Comparison of ENCODE assay signal across 8 cellular contexts in the genomic region with DNA sequence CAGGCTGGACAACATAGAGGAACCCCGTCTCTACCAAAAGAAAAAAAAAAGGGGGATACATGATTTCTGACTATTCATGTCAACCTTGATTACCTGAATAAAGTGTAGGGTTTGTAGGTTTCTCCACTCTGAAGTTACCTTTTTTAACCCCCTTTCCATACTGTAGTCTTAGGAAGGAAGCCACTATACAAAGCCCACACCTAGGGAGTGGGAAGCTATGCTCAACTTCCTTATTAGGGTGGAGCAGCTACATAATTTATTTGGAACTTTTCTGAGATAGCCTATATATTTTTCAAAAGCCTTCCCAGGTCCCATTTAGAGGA. TPM values are rescaled to one million over a fixed set of nuclear protein-coding genes. Genes with fewer than 3 reads are reported as not detected.
DNase-seq lines count a peak whose midpoint lies in the region; ATAC-seq and TF ChIP-seq lines count a peak whose summit lies in the region.

No MANE protein-coding gene starts in this region.

- H4K8ac ChIP-seq in mesendoderm (ENCODE audit: low read depth, low read length): peak overlapping the region; percentile 86

- peaks cover 6% of the 10 kb centered on the region for H3K79me1 ChIP-seq in mesendoderm (ENCODE audit: low read length)

- peak overlapping the region; percentile 96 for H3K56ac ChIP-seq in mesendoderm (ENCODE audit: low read length)

- H3K36me3 ChIP-seq in breast epithelium: no peaks in the 10 kb centered on the region
- no peaks in the 10 kb centered on the region for H3K36me3 ChIP-seq in mesendoderm (ENCODE audit: control insufficient read depth, insufficient read depth, low read length)
- no peaks in the 10 kb centered on the region for H3K36me3 ChIP-seq in vagina

- H3K4me1 ChIP-seq in breast epithelium: peaks cover 0 to 12% of the 10 kb centered on the region in 2 donors
- H3K4me1 ChIP-seq in mesendoderm (ENCODE audit: control insufficient read depth, low read depth, low read length): no peaks in the 10 kb centered on the region
- peaks cover 40% of the 10 kb centered on the region for H3K4me1 ChIP-seq in vagina

- H2BK120ac ChIP-seq in mesendoderm (ENCODE audit: low read depth, low read length): no peak overlapping the region

- intact Hi-C loops in Right ventricle myocardium superior (cut with DNase I) (no loop called here), Right ventricle myocardium inferior (cut with DNase I) (no loop called here), breast epithelium (cut with DNase I; ENCODE audit: low total_unique reads) (no loop called here), vagina (cut with DNase I) (loop anchor here (5.0 kb wide), 1 partner anchor 57 kb away; no protein-coding TSS in a partner anchor)

- H3K18ac ChIP-seq in mesendoderm (ENCODE audit: low read length): peak overlapping the region; percentile 40

- H3K4me3 ChIP-seq in breast epithelium (peak overlapping the region; percentile 88 to 100 (median 95)), mesendoderm (ENCODE audit: low read length) (peak overlapping the region; percentile 91), vagina (peak overlapping the region; percentile 86 to 90)

- TF ChIP-seq POLR2A in breast epithelium (IDR thresholded peaks at IDR 0.05) (no peak), vagina (IDR thresholded peaks at IDR 0.05) (no peak)

- WGBS in mesendoderm (ENCODE audit: extremely low coverage, insufficient coverage, low lambda C conversion rate): no CpG with 5 or more reads among the region's 1 CpG

- H3K79me2 ChIP-seq in mesendoderm (ENCODE audit: control insufficient read depth, insufficient read depth, low read length): peaks cover 16% of the 10 kb centered on the region

- peak overlapping the region; percentile 48 for H3K4ac ChIP-seq in mesendoderm (ENCODE audit: low read depth, low read length)

- H2AK5ac ChIP-seq in mesendoderm (ENCODE audit: low read length): no peak overlapping the region

- peak; percentile 1 for ATAC-seq in Right ventricle myocardium superior (ENCODE audit: poor library complexity)
- no peak for ATAC-seq in Right ventricle myocardium inferior
- no peak for ATAC-seq in GM21529 (IDR thresholded peaks at IDR 0.05; ENCODE audit: unreplicated experiment)

- peak overlapping the region; percentile 92 to 95 for H3K27ac ChIP-seq in breast epithelium
- H3K27ac ChIP-seq in mesendoderm (ENCODE audit: low read depth, low read length): peak overlapping the region; percentile 84
- peak overlapping the region; percentile 93 for H3K27ac ChIP-seq in vagina

- H3K27me3 ChIP-seq in breast epithelium (no peaks in the 10 kb centered on the region), mesendoderm (ENCODE audit: insufficient read depth, low read length, poor library complexity) (no peaks in the 10 kb centered on the region), vagina (no peaks in the 10 kb centered on the region)

- H3K9ac ChIP-seq in mesendoderm (ENCODE audit: low read length): peak overlapping the region; percentile 96

- no peaks in the 10 kb centered on the region for H3K9me3 ChIP-seq in breast epithelium
- H3K9me3 ChIP-seq in vagina: no peaks in the 10 kb centered on the region

- peak overlapping the region; percentile 70 for H3K4me2 ChIP-seq in mesendoderm (ENCODE audit: low read length)

- H4K5ac ChIP-seq in mesendoderm (ENCODE audit: low read length): no peak overlapping the region

- H2BK5ac ChIP-seq in mesendoderm (ENCODE audit: low read length): no peak overlapping the region

- TF ChIP-seq CTCF in breast epithelium (IDR thresholded peaks at IDR 0.05) (no peak), vagina (IDR thresholded peaks at IDR 0.05) (no peak)

- no peak overlapping the region for H2BK15ac ChIP-seq in mesendoderm (replicated peaks; ENCODE audit: low read depth)

- H3K23ac ChIP-seq in mesendoderm (ENCODE audit: low read length): no peak overlapping the region

- DNase-seq in Right ventricle myocardium superior: no peak
- DNase-seq in Right ventricle myocardium inferior (ENCODE audit: missing footprints): no peak
- DNase-seq in breast epithelium (ENCODE audit: low spot score in 2 of 2): peak in 1 of 2 donors; percentile 5
- no peak for DNase-seq in mesendoderm
- DNase-seq in vagina (ENCODE audit: extremely low spot score in 2 of 2): no peak
- DNase-seq in epidermal melanocyte (ENCODE audit: insufficient read length, low spot score): no peak
- DNase-seq in NCI-H524 treated with DMSO at 0.1 percent for 48 hours (lab: John Stamatoyannopoulos, UW): no peak

RNA-seq across cellular contexts. Expression of gene ATP6V1E1, which starts 0.6 kb away (rescaled TPM):
- total RNA-seq in Right ventricle myocardium superior (199 TPM), Right ventricle myocardium inferior (200 TPM), breast epithelium (100 to 1,000 TPM; 111 to 163 (median 117) TPM), vagina (88.9 TPM)
- 99.2 TPM for polyA plus RNA-seq in mesendoderm (2013, experiment 1 of 2)
- 97.1 TPM for polyA plus RNA-seq in mesendoderm (2013, experiment 2 of 2)

RNA-seq across cellular contexts. Expression of gene BCL2L13, which starts 9.4 kb away (rescaled TPM):
- total RNA-seq in Right ventricle myocardium superior: 98.4 TPM
- total RNA-seq in Right ventricle myocardium inferior: 95.9 TPM
- total RNA-seq in breast epithelium: 100 to 1,000 TPM in 1 of 3 donors, 10 to 100 TPM in 2; 46.9 to 140 (median 61.6) TPM
- polyA plus RNA-seq in mesendoderm (2013, experiment 1 of 2): 21.5 TPM
- polyA plus RNA-seq in mesendoderm (2013, experiment 2 of 2): 21.3 TPM
- 41.3 TPM for total RNA-seq in vagina
